Comparison of ENCODE assay signal across 1 cellular context in the genomic region with DNA sequence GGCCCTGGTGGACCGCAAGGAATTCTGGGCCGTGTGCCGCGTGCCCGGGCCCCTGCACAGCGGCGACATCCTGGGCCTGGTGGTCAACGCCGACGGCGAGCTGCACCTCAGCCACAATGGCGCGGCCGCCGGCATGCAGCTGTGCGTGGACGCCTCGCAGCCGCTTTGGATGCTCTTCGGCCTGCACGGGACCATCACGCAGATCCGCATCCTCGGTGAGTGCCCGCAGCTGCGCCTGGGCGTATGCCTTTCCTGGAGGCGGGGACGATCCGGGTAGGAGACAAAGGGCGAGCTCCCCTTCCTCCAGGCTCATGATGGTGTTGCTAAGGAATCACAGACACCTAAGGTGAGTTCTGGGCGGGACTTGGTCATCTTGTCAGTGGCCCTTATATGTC.
TF ChIP-seq lines count a peak whose summit lies in the region.

No MANE protein-coding gene starts in this region.

TF ChIP-seq in GM23338, 12 proteins besides CTCF, POLR2A, EP300 and RAD21 (continued from another document):
- no peak for TF ChIP-seq ZNF462 (CRISPR knock-in tag; IDR thresholded peaks at IDR 0.05)
- no peak for TF ChIP-seq ZNF114 (CRISPR knock-in tag; IDR thresholded peaks at IDR 0.05)
